ENCODE assay signal across 13 cellular contexts in the genomic region with DNA sequence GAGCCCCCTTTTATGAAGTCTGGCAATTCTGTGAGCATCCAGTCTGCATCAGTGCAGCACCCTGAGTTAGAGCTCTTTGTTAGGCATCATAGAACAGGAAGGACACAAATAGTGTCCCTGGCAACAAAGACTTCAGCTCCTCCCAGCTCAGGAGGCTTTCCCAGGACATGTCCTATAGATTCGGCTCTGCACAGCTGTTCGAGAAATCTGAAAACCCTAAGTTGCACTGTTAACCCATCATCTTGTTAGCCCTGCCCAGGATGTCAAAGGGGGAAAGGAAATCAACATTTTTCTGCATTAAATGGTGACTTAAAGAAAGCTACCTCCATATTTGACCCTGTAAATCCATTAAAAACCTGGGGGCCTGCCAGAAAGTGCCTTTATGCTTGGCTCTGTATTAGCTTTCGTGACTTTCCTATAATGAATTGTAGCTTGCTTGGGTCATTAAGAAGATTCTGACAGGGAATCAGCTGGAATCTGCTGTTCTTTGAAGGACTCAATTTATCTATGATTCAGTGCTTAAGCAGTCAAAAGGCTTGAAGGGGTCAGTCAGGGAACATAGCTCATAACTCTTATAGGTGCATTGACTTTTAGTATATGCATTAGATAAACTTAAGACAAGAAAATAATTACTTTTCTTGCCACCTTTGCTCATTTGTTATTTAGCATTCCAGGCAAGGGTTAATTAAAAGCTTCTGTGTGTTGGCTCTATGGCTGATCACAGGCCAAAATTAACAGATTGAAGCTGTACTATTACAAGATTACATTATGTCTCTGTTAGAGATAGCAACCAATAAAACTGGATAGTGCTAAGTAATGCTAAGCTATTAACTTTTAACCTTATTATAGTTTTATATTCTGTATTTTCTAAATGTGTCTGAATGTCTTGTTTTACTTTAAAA. TPM values are rescaled to one million over a fixed set of nuclear protein-coding genes. Genes with fewer than 3 reads are reported as not detected.
DNase-seq lines count a peak whose midpoint lies in the region; TF ChIP-seq lines count a peak whose summit lies in the region.
"Had no signal": no experiment of that assay in that cellular context is flagged by ENCODE, and none has a peak within 500 bp of the region (broad histone marks: within the 10 kb centered on the region; RNA-seq: fewer than 3 reads in every experiment).

No MANE protein-coding gene starts in this region.

- peak overlapping the region; percentile 35 for H2AFZ ChIP-seq in neural progenitor cell (replicated peaks)

- no peak overlapping the region for H3K9ac ChIP-seq in neural progenitor cell

- H3F3A ChIP-seq in neural progenitor cell (ENCODE audit: low read depth): peaks cover 7% of the 10 kb centered on the region

- no peaks in the 10 kb centered on the region for H3K9me3 ChIP-seq in neural progenitor cell (ENCODE audit: low read depth)
- H3K9me3 ChIP-seq: left ventricle myocardium inferior, pancreas had no signal

- no peaks in the 10 kb centered on the region for H4K20me1 ChIP-seq in neural progenitor cell (ENCODE audit: low read depth)

- H3K9me3 Mint-ChIP-seq in neural progenitor cell: no peaks in the 10 kb centered on the region
- no peaks in the 10 kb centered on the region for H3K9me3 Mint-ChIP-seq in nephron progenitor cell
- H3K9me3 Mint-ChIP-seq in progenitor cell of endocrine pancreas (ENCODE audit: low read depth): no peaks in the 10 kb centered on the region
- H3K9me3 Mint-ChIP-seq: stimulated activated naive CD8-positive, alpha-beta T cell treated with anti-CD3 and anti-CD28 coated beads, Interleukin-15, Interleukin-2, amounts not matched to agents 100 ng/mL and 50 ng/mL, for 24 hours had no signal

- no peaks in the 10 kb centered on the region for H3K36me3 ChIP-seq in neural progenitor cell
- H3K36me3 ChIP-seq: left ventricle myocardium inferior, pancreas had no signal

- H3K27ac Mint-ChIP-seq in neural progenitor cell (no peak overlapping the region), nephron progenitor cell (no peak overlapping the region), progenitor cell of endocrine pancreas (no peak overlapping the region)
- H3K27ac Mint-ChIP-seq: stimulated activated naive CD8-positive, alpha-beta T cell treated with anti-CD3 and anti-CD28 coated beads, Interleukin-15, Interleukin-2, amounts not matched to agents 100 ng/mL and 50 ng/mL, for 24 hours had no signal

- DNase-seq in ELR (ENCODE audit: low read depth): peak; percentile 42
- peak; percentile 71 for DNase-seq in NCI-H1694 (lab: John Stamatoyannopoulos, UW)
- peak; percentile 33 to 68 for DNase-seq in cardiac fibroblast (ENCODE audit: low read depth in 2 of 2)
- peak; percentile 14 for DNase-seq in neural progenitor cell (ENCODE audit: low spot score)
- no peak for DNase-seq in NCI-H2171 treated with DMSO at 0.1 percent for 48 hours (lab: John Stamatoyannopoulos, UW)
- DNase-seq in nephron progenitor cell: no peak
- DNase-seq in progenitor cell of endocrine pancreas (ENCODE audit: low spot score, unreplicated experiment): no peak
- DNase-seq in ACHN: no peak
- DNase-seq: left ventricle myocardium inferior; MM.1S; pancreas; stimulated activated CD4-positive, alpha-beta T cell treated with anti-CD3 and anti-CD28 coated beads, Interleukin-2, amount 100 ng/mL, for 48 hours had no signal

- in situ Hi-C loops in ACHN (cut with HindIII; ENCODE audit: low pct_ligation_motif_present, low pct_unique_long_range_greater_than_20kb, low sequenced_read_pairs): no loop called here

- H3K4me1 ChIP-seq in neural progenitor cell: peaks cover 22% of the 10 kb centered on the region
- H3K4me1 ChIP-seq: left ventricle myocardium inferior, pancreas had no signal

- no peaks in the 10 kb centered on the region for H3K79me2 ChIP-seq in neural progenitor cell (ENCODE audit: low read depth)

- H3K4me3 Mint-ChIP-seq in neural progenitor cell (no peak overlapping the region), nephron progenitor cell (no peak overlapping the region), progenitor cell of endocrine pancreas (ENCODE audit: low read depth) (no peak overlapping the region)
- H3K4me3 Mint-ChIP-seq: stimulated activated naive CD8-positive, alpha-beta T cell treated with anti-CD3 and anti-CD28 coated beads, Interleukin-15, Interleukin-2, amounts not matched to agents 100 ng/mL and 50 ng/mL, for 24 hours had no signal

- no peak overlapping the region for H3K4me3 ChIP-seq in cardiac fibroblast (replicated peaks in 1 of 2; ENCODE audit: low read depth in 2 of 2, low read length in 2 of 2)
- no peak overlapping the region for H3K4me3 ChIP-seq in neural progenitor cell
- H3K4me3 ChIP-seq: left ventricle myocardium inferior, pancreas had no signal

- H3K36me3 Mint-ChIP-seq in neural progenitor cell: no peaks in the 10 kb centered on the region
- H3K36me3 Mint-ChIP-seq in nephron progenitor cell (ENCODE audit: low read depth): no peaks in the 10 kb centered on the region
- H3K36me3 Mint-ChIP-seq in progenitor cell of endocrine pancreas (ENCODE audit: insufficient read depth): no peaks in the 10 kb centered on the region

- H3K27me3 Mint-ChIP-seq in neural progenitor cell (ENCODE audit: insufficient read depth, low read depth) (peaks cover 5% of the 10 kb centered on the region), nephron progenitor cell (ENCODE audit: low read depth, poor library complexity) (no peaks in the 10 kb centered on the region), progenitor cell of endocrine pancreas (peaks cover 7% of the 10 kb centered on the region)

- peak overlapping the region; percentile 35 for H3K4me2 ChIP-seq in neural progenitor cell

- no peak overlapping the region for H3K27ac ChIP-seq in neural progenitor cell
- H3K27ac ChIP-seq: left ventricle myocardium inferior, pancreas had no signal

- peaks cover 6% of the 10 kb centered on the region for H3K4me1 Mint-ChIP-seq in neural progenitor cell
- H3K4me1 Mint-ChIP-seq in nephron progenitor cell: peaks cover 5% of the 10 kb centered on the region
- peaks cover 5% of the 10 kb centered on the region for H3K4me1 Mint-ChIP-seq in progenitor cell of endocrine pancreas (ENCODE audit: low read depth)

- TF ChIP-seq CTCF in cardiac fibroblast (IDR thresholded peaks at IDR 0.05; ENCODE audit: low read depth, low read length) (no peak), neural progenitor cell (IDR thresholded peaks at IDR 0.05) (no peak), nephron progenitor cell (IDR thresholded peaks at IDR 0.05) (no peak), progenitor cell of endocrine pancreas (IDR thresholded peaks at IDR 0.05; ENCODE audit: unreplicated experiment) (no peak)

- no peaks in the 10 kb centered on the region for H3K27me3 ChIP-seq in neural progenitor cell

RNA-seq across cellular contexts. Expression of gene ERMN, which starts 20.6 kb away (rescaled TPM):
- total RNA-seq in neural progenitor cell (ENCODE audit: low replicate concordance) (1.2 and 2.2 TPM in 2 replicates), progenitor cell of endocrine pancreas (0.22 TPM in 1 of 2 replicates, not detected in the other)
- total RNA-seq: left ventricle myocardium inferior had no signal

RNA-seq across cellular contexts. Expression of gene GALNT5, which starts 47.6 kb away (rescaled TPM):
- 0.03 TPM in 1 of 2 replicates, not detected in the other for total RNA-seq in neural progenitor cell (ENCODE audit: low replicate concordance)
- total RNA-seq in progenitor cell of endocrine pancreas: 0.60 and 1.2 TPM in 2 replicates

Comparison
In these comparisons a context has a peak if more than half of its experiments do, and no peak if none do; other contexts are left out.
1. DNase-seq: peak in ELR (single experiment), NCI-H1694 (single experiment), cardiac fibroblast (2 of 2) and neural progenitor cell (single experiment); none in NCI-H2171 treated with DMSO at 0.1 percent for 48 hours (single experiment), nephron progenitor cell (single experiment), progenitor cell of endocrine pancreas (single experiment) and ACHN (single experiment).